Comparison of ENCODE assay signal across 5 cellular contexts in the genomic region with DNA sequence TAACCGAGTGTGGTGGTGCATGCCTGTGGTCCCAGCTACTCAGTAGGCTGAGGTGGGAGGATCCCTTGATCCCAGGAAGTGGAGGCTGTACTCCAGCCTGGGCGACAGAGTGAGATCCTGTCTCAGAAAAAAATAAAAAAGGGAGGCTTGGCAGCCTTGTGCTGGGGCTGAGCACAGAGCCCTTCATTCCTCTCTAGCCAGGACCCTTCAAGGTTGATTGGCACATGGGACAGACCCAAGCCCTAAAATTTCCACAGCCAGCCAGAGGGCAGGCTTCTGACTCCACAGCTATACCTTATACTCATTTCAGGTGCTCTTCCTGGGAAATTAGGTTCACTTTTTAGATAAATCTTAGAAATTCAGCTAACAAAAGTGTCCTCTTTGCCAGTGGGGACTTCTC.
"Had no signal": no experiment of that assay in that cellular context is flagged by ENCODE, and none has a peak within 500 bp of the region (broad histone marks: within the 10 kb centered on the region; RNA-seq: fewer than 3 reads in every experiment).

No MANE protein-coding gene starts in this region.

- H3K36me3 Mint-ChIP-seq: IgD-negative memory B cell had no signal

- H3K4me3 Mint-ChIP-seq: GM23338, H9, IgD-negative memory B cell had no signal

- ATAC-seq: GM23338, HepG2 had no signal

- H3K27me3 Mint-ChIP-seq: IgD-negative memory B cell had no signal

- H3K4me3 ChIP-seq: GM23338 had no signal

- H2AFZ ChIP-seq: GM23338 had no signal

- H3K9me3 Mint-ChIP-seq: IgD-negative memory B cell had no signal

- H3K27ac Mint-ChIP-seq: GM23338, H9, IgD-negative memory B cell had no signal

- H3K4me2 ChIP-seq: GM23338 had no signal

- DNase-seq: H9, HCEC 1CT had no signal
